Comparison of ENCODE assay signal across 8 cellular contexts in the genomic region with DNA sequence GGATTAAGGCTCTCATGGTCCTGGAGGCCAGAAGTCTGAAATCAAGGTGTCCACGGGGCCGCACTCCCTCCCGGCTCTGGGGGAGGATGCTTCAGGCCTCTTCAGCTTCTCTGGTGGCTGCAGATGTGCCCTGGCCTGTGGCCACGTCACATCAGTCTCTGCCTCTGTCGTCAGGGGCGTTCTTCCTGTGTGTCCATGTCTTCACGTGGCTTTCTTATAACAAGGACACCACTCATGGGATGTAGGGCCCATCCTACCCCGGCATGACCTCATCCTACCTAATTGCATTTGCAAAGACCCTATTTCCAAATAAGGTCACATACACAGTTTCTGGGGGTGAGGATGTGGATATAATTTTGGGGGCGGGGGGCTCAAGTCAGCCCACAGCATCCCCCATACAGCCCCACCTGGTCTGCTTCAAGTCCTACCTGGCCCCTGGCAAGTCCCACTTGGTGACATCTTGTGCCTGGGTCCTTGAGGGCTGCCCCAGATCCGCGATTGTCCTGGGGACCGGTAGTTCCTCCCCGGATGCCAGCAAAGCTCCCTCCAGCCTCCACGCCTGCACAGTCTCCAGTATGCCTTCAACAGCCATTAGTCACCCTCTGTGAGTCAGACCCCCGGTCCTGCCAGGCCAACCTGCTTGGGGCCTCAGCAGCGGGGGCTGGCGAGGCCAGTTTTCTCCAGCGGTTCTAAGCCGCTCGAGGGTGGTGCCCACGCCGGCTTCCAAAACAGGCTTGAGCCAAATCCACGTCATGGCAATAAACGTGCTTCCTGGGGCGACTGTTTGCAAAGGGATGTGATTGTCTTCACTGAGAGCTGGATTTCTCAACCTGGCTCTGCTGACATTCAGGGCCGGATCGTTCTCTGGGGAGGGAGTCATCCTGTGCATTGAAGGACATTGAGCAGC. TPM values are rescaled to one million over a fixed set of nuclear protein-coding genes. Genes with fewer than 3 reads are reported as not detected.
DNase-seq lines count a peak whose midpoint lies in the region; ATAC-seq, FAIRE-seq and TF ChIP-seq lines count a peak whose summit lies in the region.

No MANE protein-coding gene starts in this region.

- POLR2A ChIA-PET in WTC11 (lab: Charles Lee): no interaction called here

- CTCF ChIA-PET in WTC11 (lab: Charles Lee): no interaction called here

- ATAC-seq in WTC11 (no peak), pancreas (peak in 3 of 4 donors; percentile 69 to 87 (median 78))

- H3K36me3 ChIP-seq in pancreas (peaks cover 0 to 10% (median 0%) of the 10 kb centered on the region in 3 donors), WERI-Rb-1 (peaks cover 40% of the 10 kb centered on the region)

- intact Hi-C loops in head of caudate nucleus (cut with DNase I) (no loop called here), pancreas (cut with DNase I) (no loop called here)

- H3K4me3 Mint-ChIP-seq in WTC11: no peak overlapping the region

- peaks cover 19% of the 10 kb centered on the region for H3K36me3 Mint-ChIP-seq in WTC11

- H3K4me3 ChIP-seq in HL-60 (replicated peaks; ENCODE audit: insufficient read depth, low read length) (no peak overlapping the region), pancreas (no peak overlapping the region), WERI-Rb-1 (ENCODE audit: low read depth, low read length) (no peak overlapping the region)

- WGBS in pancreas, 2 donors: 55 to 69% methylated on average over 27 of the region's 27 CpGs

- no peaks in the 10 kb centered on the region for H3K27me3 Mint-ChIP-seq in WTC11 (ENCODE audit: low read depth)

- DNase-seq in AG08396 (ENCODE audit: low spot score) (peak; percentile 96), HL-60 (ENCODE audit: low read depth in 1 of 2, low spot score in 1 of 2) (peak in 1 of 2 experiments; percentile 74), WTC11 (ENCODE audit: low spot score) (no peak), head of caudate nucleus (peak in 25 of 42 donors; percentile 14 to 85 (median 45)), pancreas (peak in 5 of 6 donors; percentile 32 to 71 (median 52)), RPMI8226 (no peak), WERI-Rb-1 (no peak)
- DNase-seq in activated effector memory CD4-positive, alpha-beta T cell treated with Interleukin-2 at 50 U/mL for 16 hours: no peak

- peaks cover 0 to 3% (median 0%) of the 10 kb centered on the region in 3 donors for H3K4me1 ChIP-seq in pancreas

- H3K27me3 ChIP-seq in HL-60 (ENCODE audit: insufficient read depth, poor library complexity, severe bottlenecking) (no peaks in the 10 kb centered on the region), pancreas (no peaks in the 10 kb centered on the region), WERI-Rb-1 (ENCODE audit: insufficient read depth, low read depth, severe bottlenecking) (no peaks in the 10 kb centered on the region)

- no peak for FAIRE-seq in pancreas (lab: Jason Lieb, UNC)

- peaks cover 6% of the 10 kb centered on the region for H3K9me3 Mint-ChIP-seq in WTC11

- H3K27ac ChIP-seq in HL-60 (replicated peaks): peak overlapping the region; percentile 6
- peak overlapping the region in 3 of 4 donors; percentile 7 to 63 (median 57) for H3K27ac ChIP-seq in pancreas
- H3K27ac ChIP-seq in WERI-Rb-1: no peak overlapping the region

- H3K27ac Mint-ChIP-seq in WTC11: peak overlapping the region; percentile 53; the same call in 1 of the 2 replicates

- TF ChIP-seq CTCF in HL-60 (IDR thresholded peaks at IDR 0.05; ENCODE audit: insufficient read depth, low read length): no peak
- no peak for TF ChIP-seq CTCF in WTC11 (IDR thresholded peaks at IDR 0.05)
- no peak for TF ChIP-seq CTCF in pancreas (IDR thresholded peaks at IDR 0.05)
- no peak for TF ChIP-seq CTCF in WERI-Rb-1 (IDR thresholded peaks at IDR 0.05; ENCODE audit: low read depth, low read length)

- H3K4me1 Mint-ChIP-seq in WTC11: peaks cover 8% of the 10 kb centered on the region

- no peaks in the 10 kb centered on the region for H3K9me3 ChIP-seq in pancreas
- no peaks in the 10 kb centered on the region for H3K9me3 ChIP-seq in WERI-Rb-1 (ENCODE audit: severe bottlenecking)

TF ChIP-seq in WTC11, 78 proteins besides CTCF, POLR2A, EP300 and RAD21:
- TF ChIP-seq MAX (CRISPR knock-in tag; IDR thresholded peaks at IDR 0.05) (no peak), HMGA2 (CRISPR knock-in tag; IDR thresholded peaks at IDR 0.05) (no peak), CBFB (CRISPR knock-in tag; IDR thresholded peaks at IDR 0.05; ENCODE audit: low read depth) (no peak), STAT6 (CRISPR knock-in tag; conservative IDR thresholded peaks at IDR 0.05; ENCODE audit: low read depth) (no peak), NR3C1 (CRISPR knock-in tag; conservative IDR thresholded peaks at IDR 0.05; ENCODE audit: low read depth) (no peak), ATF1 (CRISPR knock-in tag; IDR thresholded peaks at IDR 0.05) (no peak), ATF2 (CRISPR knock-in tag; IDR thresholded peaks at IDR 0.05; ENCODE audit: borderline replicate concordance, low read depth) (no peak), ESRRA (CRISPR knock-in tag; IDR thresholded peaks at IDR 0.05; ENCODE audit: borderline replicate concordance) (no peak), ELF4 (CRISPR knock-in tag; IDR thresholded peaks at IDR 0.05; ENCODE audit: low read depth) (no peak), ZMAT4 (CRISPR knock-in tag; IDR thresholded peaks at IDR 0.05) (no peak), ZNF416 (CRISPR knock-in tag; IDR thresholded peaks at IDR 0.05) (no peak), EMX1 (CRISPR knock-in tag; IDR thresholded peaks at IDR 0.05) (no peak), MYBL2 (CRISPR knock-in tag; IDR thresholded peaks at IDR 0.05) (no peak), RORB (CRISPR knock-in tag; IDR thresholded peaks at IDR 0.05) (no peak), ZNF396 (CRISPR knock-in tag; IDR thresholded peaks at IDR 0.05; ENCODE audit: borderline replicate concordance) (no peak), ZNF138 (CRISPR knock-in tag; conservative IDR thresholded peaks at IDR 0.05) (no peak), MLX (CRISPR knock-in tag; IDR thresholded peaks at IDR 0.05) (no peak)
- TF ChIP-seq, protein P1, sequence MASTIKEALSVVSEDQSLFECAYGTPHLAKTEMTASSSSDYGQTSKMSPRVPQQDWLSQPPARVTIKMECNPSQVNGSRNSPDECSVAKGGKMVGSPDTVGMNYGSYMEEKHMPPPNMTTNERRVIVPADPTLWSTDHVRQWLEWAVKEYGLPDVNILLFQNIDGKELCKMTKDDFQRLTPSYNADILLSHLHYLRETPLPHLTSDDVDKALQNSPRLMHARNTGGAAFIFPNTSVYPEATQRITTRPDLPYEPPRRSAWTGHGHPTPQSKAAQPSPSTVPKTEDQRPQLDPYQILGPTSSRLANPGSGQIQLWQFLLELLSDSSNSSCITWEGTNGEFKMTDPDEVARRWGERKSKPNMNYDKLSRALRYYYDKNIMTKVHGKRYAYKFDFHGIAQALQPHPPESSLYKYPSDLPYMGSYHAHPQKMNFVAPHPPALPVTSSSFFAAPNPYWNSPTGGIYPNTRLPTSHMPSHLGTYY (CRISPR knock-in tag; IDR thresholded peaks at IDR 0.05): no peak
TF ChIP-seq in WTC11: peak in this region for 0.

RNA-seq across cellular contexts. Expression of gene MYO9B, which starts 32.2 kb away (rescaled TPM):
- 70.3 to 94.3 TPM (median 73.4 TPM) in 3 replicates for total RNA-seq in WTC11 (2021)
- 10 to 100 TPM; 16.6 to 49.2 (median 20.8) TPM for total RNA-seq in pancreas
- 10 to 100 TPM; 40.9 to 53.4 TPM for polyA plus RNA-seq in pancreas

RNA-seq across cellular contexts. Expression of gene HAUS8, which starts 32.5 kb away (rescaled TPM):
- total RNA-seq in WTC11 (2021) (27.9 to 29.9 TPM (median 29.7 TPM) in 3 replicates), pancreas (1 to 10 TPM; 2.0 to 5.6 (median 2.1) TPM)
- polyA plus RNA-seq in pancreas: 10 to 100 TPM in 1 of 2 donors, 1 to 10 TPM in 1; 6.5 to 12.0 TPM

Comparison
In these comparisons a context has a peak if more than half of its experiments do, and no peak if none do; other contexts are left out.
1. DNase-seq: peak in AG08396 (single experiment), head of caudate nucleus (25 of 42) and pancreas (5 of 6); none in WTC11 (single experiment), activated effector memory CD4-positive, alpha-beta T cell treated with Interleukin-2 at 50 U/mL for 16 hours (single experiment), RPMI8226 (single experiment) and WERI-Rb-1 (single experiment).